In genomic region chr20:20369353-20370086, GRCh38 we compare ENCODE assay signal across 9 cellular contexts. TPM values are rescaled to one million over a fixed set of nuclear protein-coding genes. Genes with fewer than 3 reads are reported as not detected.
A peak's percentile ranks its signal among the peaks of the same experiment; 100 is the strongest.
DNase-seq lines count a peak whose midpoint lies in the region; ATAC-seq and TF ChIP-seq lines count a peak whose summit lies in the region.
"Had no signal": no experiment of that assay in that cellular context is flagged by ENCODE, and none has a peak within 500 bp of the region (broad histone marks: within the 10 kb centered on the region; RNA-seq: fewer than 3 reads in every experiment).

No MANE protein-coding gene starts in this region.

- H3K9me3 ChIP-seq in vagina, result no peaks in the 10 kb centered on the region
- H3K9me3 ChIP-seq: adrenal gland had no signal

- H3K4me1 Mint-ChIP-seq in GM23338, result peaks cover 49% of the 10 kb centered on the region
- peaks cover 27% of the 10 kb centered on the region for H3K4me1 Mint-ChIP-seq in activated CD4-positive, alpha-beta memory T cell treated with anti-CD3 and anti-CD28 coated beads for 36 hours (ENCODE audit: low read depth)
- peaks cover 7 to 13% of the 10 kb centered on the region in 2 donors for H3K4me1 Mint-ChIP-seq in immature natural killer cell

- H3K4me1 ChIP-seq in GM23338 (ENCODE audit: insufficient read depth) (peaks cover 48% of the 10 kb centered on the region), vagina (peaks cover 32% of the 10 kb centered on the region)

- no peaks in the 10 kb centered on the region for H4K20me1 ChIP-seq in GM23338 (replicated peaks; ENCODE audit: insufficient read depth)

- H3K36me3 ChIP-seq in GM23338 (ENCODE audit: insufficient read depth) (no peaks in the 10 kb centered on the region), vagina (no peaks in the 10 kb centered on the region)
- H3K36me3 ChIP-seq: adrenal gland had no signal

- H3K27me3 Mint-ChIP-seq in GM23338 (ENCODE audit: insufficient read depth, low read depth, poor library complexity), result peaks cover 78% of the 10 kb centered on the region
- peaks cover 62% of the 10 kb centered on the region for H3K27me3 Mint-ChIP-seq in activated CD4-positive, alpha-beta memory T cell treated with anti-CD3 and anti-CD28 coated beads for 36 hours
- peaks cover 16 to 43% (median 34%) of the 10 kb centered on the region in 3 donors for H3K27me3 Mint-ChIP-seq in immature natural killer cell (ENCODE audit: low read depth in 3 of 3)

- H3K27ac Mint-ChIP-seq in GM23338, result no peak overlapping the region
- peak overlapping the region; percentile 19 for H3K27ac Mint-ChIP-seq in activated CD4-positive, alpha-beta memory T cell treated with anti-CD3 and anti-CD28 coated beads for 36 hours
- H3K27ac Mint-ChIP-seq in immature natural killer cell, result no peak overlapping the region

- CTCF ChIA-PET in activated CD4-positive, alpha-beta memory T cell treated with anti-CD3 and anti-CD28 coated beads for 36 hours (lab: Charles Lee), result interaction anchor here (0.8 to 1.6 kb wide), 3 partner anchors 82 to 225 kb away, joined by 3 to 4 read pairs (median 3); no protein-coding TSS in a partner anchor

- H3F3A ChIP-seq in GM23338 (replicated peaks; ENCODE audit: low read depth), result peaks cover 10% of the 10 kb centered on the region; the same call in 1 of the 2 replicates

- H3K4me3 ChIP-seq in GM23338, result peak overlapping the region; percentile 67
- H3K4me3 ChIP-seq in vagina, result peak overlapping the region; percentile 11 to 30
- H3K4me3 ChIP-seq: adrenal gland had no signal

- TF ChIP-seq CTCF in C4-2B (conservative IDR thresholded peaks at IDR 0.05), result peak; percentile 39
- peak; percentile 22 to 37; a peak in 3 of 4 replicates for TF ChIP-seq CTCF in GM23338 (conservative IDR thresholded peaks at IDR 0.05; ENCODE audit: low read depth in 2 of 2)
- TF ChIP-seq CTCF in vagina (IDR thresholded peaks at IDR 0.05), result no peak

- peak overlapping the region; percentile 94 for H2AFZ ChIP-seq in GM23338

- in situ Hi-C loops in ACHN (cut with HindIII; ENCODE audit: low pct_ligation_motif_present, low pct_unique_long_range_greater_than_20kb, low sequenced_read_pairs), result no loop called here

- H3K27ac ChIP-seq in C4-2B, result no peak overlapping the region
- H3K27ac ChIP-seq in GM23338 (ENCODE audit: low read depth), result no peak overlapping the region
- H3K27ac ChIP-seq in vagina, result no peak overlapping the region

- POLR2A ChIA-PET in activated CD4-positive, alpha-beta memory T cell treated with anti-CD3 and anti-CD28 coated beads for 36 hours (lab: Charles Lee), result interaction anchor here (1.5 to 1.7 kb wide), 2 partner anchors 83 to 120 kb away, joined by 3 to 4 read pairs; no protein-coding TSS in a partner anchor

- H3K36me3 Mint-ChIP-seq in GM23338 (ENCODE audit: low read depth) (no peaks in the 10 kb centered on the region; the same call in 2 of the 3 replicates), immature natural killer cell (peaks cover 0 to 4% (median 0%) of the 10 kb centered on the region in 3 donors)
- peaks cover 3% of the 10 kb centered on the region for H3K36me3 Mint-ChIP-seq in activated CD4-positive, alpha-beta memory T cell treated with anti-CD3 and anti-CD28 coated beads for 36 hours

- intact Hi-C loops in activated CD4-positive, alpha-beta memory T cell treated with anti-CD3 and anti-CD28 coated beads for 36 hours (cut with micrococcal nuclease), result loop anchor here (10.0 kb wide), 3 partner anchors 85 to 1025 kb away; partner anchors contain the start of genes CFAP61, CRNKL1 and NKX2-4
- intact Hi-C loops in vagina (cut with DNase I), result no loop called here

- H3K9me2 ChIP-seq in GM23338 (ENCODE audit: insufficient read depth), result peaks cover 7% of the 10 kb centered on the region; the same call in 1 of the 2 replicates

- H3K79me2 ChIP-seq in GM23338 (replicated peaks; ENCODE audit: insufficient read depth), result no peaks in the 10 kb centered on the region

- TF ChIP-seq POLR2A in vagina (IDR thresholded peaks at IDR 0.05), result no peak

- ATAC-seq in GM23338, result peak; percentile 34
- ATAC-seq in GM18511 (IDR thresholded peaks at IDR 0.05; ENCODE audit: unreplicated experiment), result no peak
- ATAC-seq in GM19397 (IDR thresholded peaks at IDR 0.05; ENCODE audit: unreplicated experiment), result no peak

- H3K4me2 ChIP-seq in GM23338, result peak overlapping the region; percentile 93

- DNase-seq in GM23338 (ENCODE audit: low spot score) (peak; percentile 72), immature natural killer cell (no peak), vagina (ENCODE audit: extremely low spot score in 2 of 2) (no peak), ACHN (no peak)
- DNase-seq in activated CD4-positive, alpha-beta memory T cell treated with anti-CD3 and anti-CD28 coated beads for 36 hours, result peak; percentile 54

- H3K4me3 Mint-ChIP-seq in GM23338, result peak overlapping the region; percentile 72
- peak overlapping the region; percentile 77 for H3K4me3 Mint-ChIP-seq in activated CD4-positive, alpha-beta memory T cell treated with anti-CD3 and anti-CD28 coated beads for 36 hours
- H3K4me3 Mint-ChIP-seq in immature natural killer cell, result peak overlapping the region; percentile 52 to 77 (median 73)

- H3K9me3 Mint-ChIP-seq in GM23338 (peaks cover 5% of the 10 kb centered on the region; the same call in 2 of the 3 replicates), immature natural killer cell (peaks cover 0 to 4% (median 0%) of the 10 kb centered on the region in 6 donors)
- H3K9me3 Mint-ChIP-seq in activated CD4-positive, alpha-beta memory T cell treated with anti-CD3 and anti-CD28 coated beads for 36 hours, result no peaks in the 10 kb centered on the region

- H3K27me3 ChIP-seq in GM23338 (ENCODE audit: insufficient read depth) (peaks cover 83% of the 10 kb centered on the region), vagina (peaks cover 13% of the 10 kb centered on the region)

TF ChIP-seq in GM23338, 12 proteins besides CTCF, POLR2A, EP300 and RAD21:
- TF ChIP-seq CREB1 (CRISPR knock-in tag; IDR thresholded peaks at IDR 0.05; ENCODE audit: low read depth) (0 out of 2 replicates have a peak, but pooled peaks have one; percentile 4), NANOG (IDR thresholded peaks at IDR 0.05; ENCODE audit: borderline replicate concordance) (no peak), STAT1 (IDR thresholded peaks at IDR 0.05; ENCODE audit: unreplicated experiment) (no peak), ETS1 (IDR thresholded peaks at IDR 0.05) (no peak), ZNF114 (CRISPR knock-in tag; IDR thresholded peaks at IDR 0.05) (no peak), REST (IDR thresholded peaks at IDR 0.05; ENCODE audit: unreplicated experiment) (no peak), ZNF331 (CRISPR knock-in tag; IDR thresholded peaks at IDR 0.05; ENCODE audit: low read depth) (no peak)

RNA-seq across cellular contexts. Expression of gene INSM1, which starts 1.6 kb away (rescaled TPM):
- 1.2 and 2.2 TPM in 2 replicates for total RNA-seq in GM23338 (2014; rRNA removed; shearing (Covaris generic))
- polyA plus RNA-seq in GM23338 (2016; fragmentation: Nextera tagmentation; extraction: Ambion mirVana) (0.55 and 0.61 TPM in 2 replicates), immature natural killer cell (not detected)
- total RNA-seq in activated CD4-positive, alpha-beta memory T cell treated with anti-CD3 and anti-CD28 coated beads for 36 hours, result 1 to 10 TPM; 6.7 to 6.9 TPM
- total RNA-seq in vagina, result not detected

Comparison
In these comparisons a context has a peak if more than half of its experiments do, and no peak if none do; other contexts are left out.
1. CTCF ChIP-seq: peak in C4-2B (single experiment) and GM23338 (2 of 2); none in vagina (0 of 3).
2. DNase-seq: peak in GM23338 (single experiment) and activated CD4-positive, alpha-beta memory T cell treated with anti-CD3 and anti-CD28 coated beads for 36 hours (single experiment); none in immature natural killer cell (0 of 3), vagina (0 of 2) and ACHN (single experiment).
3. Peak in every context shown above with its lines, with median percentiles within 50 percentile points of each other: H3K4me3 Mint-ChIP-seq.